ENCODE assay signal across 8 cellular contexts in the genomic region with DNA sequence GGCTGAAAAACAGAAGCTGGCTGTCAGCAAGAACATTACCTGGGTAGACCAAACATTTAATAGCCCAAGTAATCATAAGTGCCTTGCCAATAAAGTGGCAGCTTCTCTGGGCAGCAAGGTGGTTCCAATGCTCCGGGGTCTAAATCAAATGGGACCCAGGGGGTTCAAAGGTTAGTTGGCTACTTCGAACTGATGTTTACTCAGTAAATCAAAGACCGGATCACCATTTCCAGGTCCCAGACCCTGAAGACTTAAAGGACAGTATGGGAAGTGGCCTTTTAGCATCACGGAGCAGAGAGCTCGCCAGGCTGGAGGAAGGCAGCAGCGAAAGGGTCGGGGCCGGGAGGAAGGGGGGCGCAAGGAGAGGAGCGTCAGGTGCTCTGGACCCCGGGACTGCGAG. TPM values are rescaled to one million over a fixed set of nuclear protein-coding genes. Genes with fewer than 3 reads are reported as not detected.
DNase-seq lines count a peak whose midpoint lies in the region; ATAC-seq and TF ChIP-seq lines count a peak whose summit lies in the region.

No MANE protein-coding gene starts in this region.

- no peak overlapping the region for H2AFZ ChIP-seq in PC-9

- peaks cover 32% of the 10 kb centered on the region for H3K4me1 ChIP-seq in PC-9 (replicated peaks; ENCODE audit: insufficient read depth)
- H3K4me1 ChIP-seq in esophagus squamous epithelium = peaks cover 0 to 15% (median 0%) of the 10 kb centered on the region in 3 donors

- TF ChIP-seq CTCF in GM06990 (IDR thresholded peaks at IDR 0.05; ENCODE audit: insufficient read depth, low read length, poor library complexity, severe bottlenecking) (no peak), PC-9 (conservative IDR thresholded peaks at IDR 0.05) (no peak), esophagus squamous epithelium (IDR thresholded peaks at IDR 0.05) (no peak), progenitor cell of endocrine pancreas (IDR thresholded peaks at IDR 0.05; ENCODE audit: unreplicated experiment) (no peak)

- no peaks in the 10 kb centered on the region for H3K4me1 Mint-ChIP-seq in progenitor cell of endocrine pancreas (ENCODE audit: low read depth)

- intact Hi-C loops in PC-9 (cut with micrococcal nuclease; ENCODE audit: unreplicated experiment) = loop anchor here (5.0 kb wide), 1 partner anchor 39 kb away; no protein-coding TSS in a partner anchor
- intact Hi-C loops in esophagus squamous epithelium (cut with DNase I) = loop anchor here (10.0 kb wide), 1 partner anchor 152 kb away; no protein-coding TSS in a partner anchor

- H3K9me3 Mint-ChIP-seq in progenitor cell of endocrine pancreas (ENCODE audit: low read depth) = peaks cover 16% of the 10 kb centered on the region

- H3K27ac Mint-ChIP-seq in progenitor cell of endocrine pancreas = peak overlapping the region; percentile 67

- H3K27ac ChIP-seq in PC-9 (no peak overlapping the region), esophagus squamous epithelium (peak overlapping the region in 3 of 4 donors; percentile 9 to 83 (median 80))

- WGBS in esophagus squamous epithelium, 2 donors = 60% methylated on average over 2 of the region's 12 CpGs; no CpG with 5 or more reads in 1 of the 2 donors

- H3K36me3 Mint-ChIP-seq in progenitor cell of endocrine pancreas (ENCODE audit: insufficient read depth) = no peaks in the 10 kb centered on the region

- no peak for DNase-seq in GM06990 (ENCODE audit: extremely low read depth, insufficient read length)
- DNase-seq in PC-9 = no peak
- no peak for DNase-seq in esophagus squamous epithelium (lab: John Stamatoyannopoulos, UW)
- no peak for DNase-seq in progenitor cell of endocrine pancreas (ENCODE audit: low spot score, unreplicated experiment)
- no peak for DNase-seq in ecto neural progenitor cell (ENCODE audit: low spot score)
- DNase-seq in NCI-H446 (lab: John Stamatoyannopoulos, UW) = no peak

- H3F3A ChIP-seq in PC-9 (ENCODE audit: insufficient read depth, low read depth) = peaks cover 7% of the 10 kb centered on the region; the same call in 1 of the 2 replicates

- H3K36me3 ChIP-seq in GM06990 (ENCODE audit: control insufficient read depth, insufficient read depth, low read length) (no peaks in the 10 kb centered on the region), PC-9 (ENCODE audit: low read depth) (no peaks in the 10 kb centered on the region), esophagus squamous epithelium (no peaks in the 10 kb centered on the region)

- TF ChIP-seq POLR2A in esophagus squamous epithelium (IDR thresholded peaks at IDR 0.05) = no peak

- H3K9me2 ChIP-seq in PC-9 (ENCODE audit: insufficient read depth) = no peaks in the 10 kb centered on the region

- peaks cover 9% of the 10 kb centered on the region; the same call in 1 of the 2 replicates for H4K20me1 ChIP-seq in PC-9 (ENCODE audit: insufficient read depth)

- H3K79me2 ChIP-seq in PC-9 (ENCODE audit: low read depth) = peaks cover 49% of the 10 kb centered on the region

- H3K4me3 ChIP-seq in GM06990 (replicated peaks; ENCODE audit: low read depth, low read length) = peak overlapping the region; percentile 67
- peak overlapping the region; percentile 71 for H3K4me3 ChIP-seq in PC-9
- H3K4me3 ChIP-seq in esophagus squamous epithelium = peak overlapping the region; percentile 46 to 80 (median 62)

- ATAC-seq in HG03432 (IDR thresholded peaks at IDR 0.05; ENCODE audit: unreplicated experiment) (no peak), GM18870 (IDR thresholded peaks at IDR 0.05; ENCODE audit: unreplicated experiment) (no peak)

- no peaks in the 10 kb centered on the region for H3K27me3 ChIP-seq in GM06990 (replicated peaks; ENCODE audit: control insufficient read depth, insufficient read depth, low read length)
- no peaks in the 10 kb centered on the region for H3K27me3 ChIP-seq in PC-9 (ENCODE audit: insufficient read depth, low read depth)
- H3K27me3 ChIP-seq in esophagus squamous epithelium = peaks cover 0 to 4% (median 0%) of the 10 kb centered on the region in 4 donors

- no TSS peak for BruUV-seq in PC-9 (replicated peaks; lab: Mats Ljungman, UMichigan)

- H3K27me3 Mint-ChIP-seq in progenitor cell of endocrine pancreas = peaks cover 2% of the 10 kb centered on the region

- POLR2A ChIA-PET in PC-9 (lab: Charles Lee; ENCODE audit: unreplicated experiment) = no interaction called here

- no peaks in the 10 kb centered on the region for H3K9me3 ChIP-seq in PC-9 (ENCODE audit: insufficient read depth, low read depth)
- H3K9me3 ChIP-seq in esophagus squamous epithelium = no peaks in the 10 kb centered on the region

- peak overlapping the region; percentile 72 for H3K4me3 Mint-ChIP-seq in progenitor cell of endocrine pancreas (ENCODE audit: low read depth)

- H3K4me2 ChIP-seq in PC-9 = peak overlapping the region; percentile 93

- CTCF ChIA-PET in PC-9 (lab: Charles Lee) = no interaction called here

RNA-seq across cellular contexts. Expression of a gene that starts 1.0 kb away (rescaled TPM):
- total RNA-seq in PC-9 (2021) = 42.5 and 58.3 TPM in 2 replicates
- 1 to 10 TPM; 2.3 to 9.5 (median 7.5) TPM for total RNA-seq in esophagus squamous epithelium
- total RNA-seq in progenitor cell of endocrine pancreas = 16.8 and 19.2 TPM in 2 replicates
